In the genomic region with DNA sequence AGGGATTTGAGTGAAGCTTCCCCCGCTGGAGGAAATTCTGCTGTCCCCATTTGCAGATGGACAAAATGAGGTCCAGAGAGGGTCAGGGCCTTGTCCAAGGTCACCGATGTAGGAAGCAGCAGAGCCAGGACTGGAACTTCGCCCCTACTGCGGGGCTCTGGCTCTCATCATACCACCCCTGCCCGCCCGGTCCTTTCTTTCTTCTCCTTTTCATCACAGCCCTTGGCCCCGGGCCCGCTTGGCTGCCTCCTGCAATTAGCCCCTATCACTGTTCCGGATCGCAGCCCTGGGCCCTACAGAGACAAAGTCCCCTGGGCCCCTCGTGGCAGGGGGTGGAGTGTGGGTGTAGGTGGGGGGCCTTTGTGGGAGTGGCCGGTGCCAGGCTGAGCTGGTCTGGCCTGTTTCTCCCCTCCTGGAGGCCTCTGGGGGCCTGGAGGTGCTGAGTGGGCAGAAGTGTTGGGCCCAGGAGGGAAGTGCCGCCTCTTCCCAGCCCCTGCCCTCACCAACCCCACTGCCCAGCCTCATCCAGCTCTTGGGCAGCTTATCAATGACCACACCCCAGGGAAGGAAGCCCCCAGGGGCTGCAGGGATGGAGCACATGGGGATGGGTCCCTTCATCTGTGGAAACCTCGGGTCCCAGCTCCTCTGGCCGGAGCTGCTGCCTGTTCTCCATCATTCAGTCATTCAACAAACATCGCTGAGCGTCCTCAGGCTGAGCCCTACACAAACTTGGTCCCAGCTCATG, we compare ENCODE assay signal across 1 cellular context.
TF ChIP-seq lines count a peak whose summit lies in the region.

No MANE protein-coding gene starts in this region.

TF ChIP-seq in HepG2, 621 proteins besides CTCF, POLR2A, EP300 and RAD21:
- TF ChIP-seq ZNF484 (CRISPR knock-in tag; IDR thresholded peaks at IDR 0.05; ENCODE audit: borderline replicate concordance, low read depth) (no peak), TEAD2 (CRISPR knock-in tag; IDR thresholded peaks at IDR 0.05) (no peak), XBP1 (CRISPR knock-in tag; IDR thresholded peaks at IDR 0.05) (no peak), HES4 (CRISPR knock-in tag; IDR thresholded peaks at IDR 0.05; ENCODE audit: borderline replicate concordance) (no peak), PHB2 (IDR thresholded peaks at IDR 0.05; ENCODE audit: partially characterized antibody) (no peak), ZNF333 (CRISPR knock-in tag; IDR thresholded peaks at IDR 0.05; ENCODE audit: borderline replicate concordance) (no peak), ZNF550 (CRISPR knock-in tag; IDR thresholded peaks at IDR 0.05; ENCODE audit: borderline replicate concordance) (no peak), ZBTB38 (CRISPR knock-in tag; IDR thresholded peaks at IDR 0.05) (no peak), ZNF3 (CRISPR knock-in tag; IDR thresholded peaks at IDR 0.05) (peak; percentile 82), ZC3H4 (CRISPR knock-in tag; IDR thresholded peaks at IDR 0.05; ENCODE audit: borderline replicate concordance) (no peak), ZSCAN25 (CRISPR knock-in tag; IDR thresholded peaks at IDR 0.05) (peak; percentile 83), NFE2 (CRISPR knock-in tag; IDR thresholded peaks at IDR 0.05) (no peak), FOXA1 (IDR thresholded peaks at IDR 0.05) (no peak), FOXA1 (CRISPR knock-in tag; IDR thresholded peaks at IDR 0.05) (no peak), ZNF629 (CRISPR knock-in tag; conservative IDR thresholded peaks at IDR 0.05) (peak; percentile 86), ZFYVE20 (CRISPR knock-in tag; IDR thresholded peaks at IDR 0.05; ENCODE audit: borderline replicate concordance, low read depth) (no peak), SUZ12 (IDR thresholded peaks at IDR 0.05; ENCODE audit: low read depth, low read length) (no peak), ZNF292 (CRISPR knock-in tag; IDR thresholded peaks at IDR 0.05; ENCODE audit: borderline replicate concordance, low read depth) (no peak), KLF13 (CRISPR knock-in tag; IDR thresholded peaks at IDR 0.05) (no peak)
